8 cellular contexts compared by ENCODE assay signal in the genomic region with DNA sequence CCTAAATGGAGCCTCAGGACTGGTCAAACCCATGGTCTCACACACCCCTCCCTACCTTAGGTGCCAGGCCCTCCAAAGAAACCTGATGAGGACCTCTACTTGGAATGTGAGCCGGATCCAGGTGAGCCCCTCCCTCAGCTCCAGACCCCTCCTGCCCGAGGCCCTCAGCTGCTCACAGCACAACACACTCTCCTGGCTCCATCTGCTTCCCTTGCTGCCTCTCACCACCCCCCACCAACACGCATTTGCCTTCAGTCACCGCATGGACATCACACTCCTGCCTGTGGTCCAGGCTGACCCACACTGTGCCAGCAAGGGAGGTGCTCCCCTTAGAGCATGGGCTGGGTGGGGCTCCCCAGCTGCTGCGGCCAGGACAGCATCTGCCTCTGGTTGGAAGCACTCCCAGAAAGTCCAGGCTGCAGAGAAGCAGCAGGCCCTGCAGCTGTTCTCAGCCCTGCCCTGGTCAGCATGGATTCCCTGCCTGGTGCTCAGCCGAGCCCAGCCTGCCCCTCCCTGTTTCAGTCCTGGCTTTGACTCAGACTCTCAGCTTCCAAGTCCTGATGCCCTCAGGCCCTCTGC. TPM values are rescaled to one million over a fixed set of nuclear protein-coding genes. Genes with fewer than 3 reads are reported as not detected.
A peak's percentile ranks its signal among the peaks of the same experiment; 100 is the strongest.
DNase-seq lines count a peak whose midpoint lies in the region; ATAC-seq and TF ChIP-seq lines count a peak whose summit lies in the region.

No MANE protein-coding gene starts in this region.

- ATAC-seq in GM21381 (IDR thresholded peaks at IDR 0.05; ENCODE audit: unreplicated experiment), result no peak

- H3K36me3 Mint-ChIP-seq in activated CD4-positive, alpha-beta T cell treated with anti-CD3 and anti-CD28 coated beads, Interleukin-2, amount 10 ng/mL, durations not matched to agents 7 days and 5 days (ENCODE audit: low read depth), result no peaks in the 10 kb centered on the region

- H3K4me1 Mint-ChIP-seq in activated CD4-positive, alpha-beta T cell treated with anti-CD3 and anti-CD28 coated beads, Interleukin-2, amount 10 ng/mL, durations not matched to agents 7 days and 5 days, result peaks cover 29% of the 10 kb centered on the region

- H3K9me3 Mint-ChIP-seq in activated CD4-positive, alpha-beta T cell treated with anti-CD3 and anti-CD28 coated beads, Interleukin-2, amount 10 ng/mL, durations not matched to agents 7 days and 5 days, result no peaks in the 10 kb centered on the region

- no peak overlapping the region for H3K4me3 Mint-ChIP-seq in activated CD4-positive, alpha-beta T cell treated with anti-CD3 and anti-CD28 coated beads, Interleukin-2, amount 10 ng/mL, durations not matched to agents 7 days and 5 days

- H3K27ac Mint-ChIP-seq in activated CD4-positive, alpha-beta T cell treated with anti-CD3 and anti-CD28 coated beads, Interleukin-2, amount 10 ng/mL, durations not matched to agents 7 days and 5 days, result no peak overlapping the region

- DNase-seq in DMS53 treated with DMSO at 0.1 percent for 48 hours (lab: John Stamatoyannopoulos, UW; ENCODE audit: unreplicated experiment), result peak; percentile 46
- peak; percentile 96 for DNase-seq in fibroblast of peridontal ligament (ENCODE audit: extremely low read depth)
- peak in 55 of 56 donors; percentile 44 to 97 (median 86) for DNase-seq in nucleus accumbens (lab: John Stamatoyannopoulos, UW)
- DNase-seq in KG1 (lab: John Stamatoyannopoulos, UW), result no peak
- no peak for DNase-seq in activated CD4-positive, alpha-beta T cell treated with anti-CD3 and anti-CD28 coated beads, Interleukin-2, amount 10 ng/mL, durations not matched to agents 7 days and 5 days
- no peak for DNase-seq in activated CD4-positive, alpha-beta T cell treated with anti-CD3 and anti-CD28 coated beads for 4 hours

- POLR2A ChIA-PET in activated CD4-positive, alpha-beta T cell treated with anti-CD3 and anti-CD28 coated beads, Interleukin-2, amount 10 ng/mL, durations not matched to agents 7 days and 5 days (lab: Charles Lee), result interaction anchor here (1.2 kb wide), 1 partner anchor 25 kb away, joined by 3 read pairs; no protein-coding TSS in a partner anchor

- H3K27me3 Mint-ChIP-seq in activated CD4-positive, alpha-beta T cell treated with anti-CD3 and anti-CD28 coated beads, Interleukin-2, amount 10 ng/mL, durations not matched to agents 7 days and 5 days, result no peaks in the 10 kb centered on the region

- CTCF ChIA-PET in activated CD4-positive, alpha-beta T cell treated with anti-CD3 and anti-CD28 coated beads, Interleukin-2, amount 10 ng/mL, durations not matched to agents 7 days and 5 days (lab: Charles Lee), result interaction anchor here (0.9 to 1.3 kb wide), 3 partner anchors 9 to 103 kb away, joined by 3 to 5 read pairs (median 3); no protein-coding TSS in a partner anchor

TF ChIP-seq in PFSK-1, 5 proteins besides CTCF, POLR2A, EP300 and RAD21:
- peak; percentile 19 for TF ChIP-seq FOXP2 (optimal IDR thresholded peaks at IDR 0.05; ENCODE audit: borderline replicate concordance, extremely low read depth, extremely low read length, insufficient read depth)
- no peak for TF ChIP-seq POLR2AphosphoS5 (IDR thresholded peaks at IDR 0.05; ENCODE audit: low read depth, low read length)

RNA-seq across cellular contexts. Expression of gene SH2D6, which starts 15.1 kb away (rescaled TPM):
- 2.5 TPM for polyA plus RNA-seq in PFSK-1 (2012; ENCODE audit: insufficient read length, low read depth)
- under 1 TPM; 0.10 to 0.77 TPM for total RNA-seq in activated CD4-positive, alpha-beta T cell treated with anti-CD3 and anti-CD28 coated beads, Interleukin-2, amount 10 ng/mL, durations not matched to agents 7 days and 5 days

RNA-seq across cellular contexts. Expression of gene CAPG, which starts 23.4 kb away (rescaled TPM):
- 4.3 TPM for polyA plus RNA-seq in PFSK-1 (2012; ENCODE audit: insufficient read length, low read depth)
- total RNA-seq in activated CD4-positive, alpha-beta T cell treated with anti-CD3 and anti-CD28 coated beads, Interleukin-2, amount 10 ng/mL, durations not matched to agents 7 days and 5 days, result 100 to 1,000 TPM; 299 to 387 TPM

Comparison
In these comparisons a context has a peak if more than half of its experiments do, and no peak if none do; other contexts are left out.
1. DNase-seq: peak in DMS53 treated with DMSO at 0.1 percent for 48 hours (single experiment), fibroblast of peridontal ligament (single experiment) and nucleus accumbens (55 of 56); none in KG1 (single experiment), activated CD4-positive, alpha-beta T cell treated with anti-CD3 and anti-CD28 coated beads, Interleukin-2, amount 10 ng/mL, durations not matched to agents 7 days and 5 days (single experiment) and activated CD4-positive, alpha-beta T cell treated with anti-CD3 and anti-CD28 coated beads for 4 hours (0 of 2).